ENCODE assay signal across 1 cellular context in the genomic region with DNA sequence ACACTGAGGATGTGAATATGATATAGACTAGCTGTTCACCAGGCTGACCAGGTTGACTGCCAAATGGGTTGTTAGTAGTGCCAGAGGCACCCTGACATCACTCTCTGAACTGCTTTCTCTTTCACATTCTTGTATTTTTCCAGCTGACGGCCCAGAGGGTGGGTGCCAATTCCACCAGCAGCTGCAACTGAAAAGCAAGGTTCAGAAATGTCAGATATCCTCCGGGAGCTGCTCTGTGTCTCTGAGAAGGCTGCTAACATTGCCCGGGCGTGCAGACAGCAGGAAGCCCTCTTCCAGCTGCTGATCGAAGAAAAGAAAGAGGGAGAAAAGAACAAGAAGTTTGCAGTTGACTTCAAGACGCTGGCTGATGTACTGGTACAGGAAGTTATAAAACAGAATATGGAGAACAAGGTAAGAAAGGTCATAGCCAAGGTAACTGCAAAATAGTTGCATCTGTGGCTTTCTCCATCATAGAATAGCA.
TF ChIP-seq lines count a peak whose summit lies in the region.

No MANE protein-coding gene starts in this region.

TF ChIP-seq in endothelial cell of umbilical vein, 7 proteins besides CTCF, POLR2A, EP300 and RAD21:
- no peak for TF ChIP-seq FOS (IDR thresholded peaks at IDR 0.05; ENCODE audit: borderline replicate concordance, insufficient read depth, low read length)
- TF ChIP-seq JUN (IDR thresholded peaks at IDR 0.05; ENCODE audit: borderline replicate concordance, insufficient read depth, insufficient read length, low read depth) = no peak
- no peak for TF ChIP-seq POLR2AphosphoS5 (IDR thresholded peaks at IDR 0.05; ENCODE audit: insufficient read depth, low read depth, low read length)
- TF ChIP-seq, protein P1, sequence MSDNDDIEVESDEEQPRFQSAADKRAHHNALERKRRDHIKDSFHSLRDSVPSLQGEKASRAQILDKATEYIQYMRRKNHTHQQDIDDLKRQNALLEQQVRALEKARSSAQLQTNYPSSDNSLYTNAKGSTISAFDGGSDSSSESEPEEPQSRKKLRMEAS (IDR thresholded peaks at IDR 0.05; ENCODE audit: insufficient read depth, insufficient read length) = no peak
- no peak for TF ChIP-seq EZH2 (IDR thresholded peaks at IDR 0.05; ENCODE audit: borderline replicate concordance, low read depth, low read length, severe bottlenecking)
- no peak for TF ChIP-seq GATA2 (IDR thresholded peaks at IDR 0.05; ENCODE audit: insufficient read depth, insufficient read length, low read depth, low read length)
TF ChIP-seq in endothelial cell of umbilical vein: peak in this region for 0.
